ENCODE assay signal across 1 cellular context in the genomic region with DNA sequence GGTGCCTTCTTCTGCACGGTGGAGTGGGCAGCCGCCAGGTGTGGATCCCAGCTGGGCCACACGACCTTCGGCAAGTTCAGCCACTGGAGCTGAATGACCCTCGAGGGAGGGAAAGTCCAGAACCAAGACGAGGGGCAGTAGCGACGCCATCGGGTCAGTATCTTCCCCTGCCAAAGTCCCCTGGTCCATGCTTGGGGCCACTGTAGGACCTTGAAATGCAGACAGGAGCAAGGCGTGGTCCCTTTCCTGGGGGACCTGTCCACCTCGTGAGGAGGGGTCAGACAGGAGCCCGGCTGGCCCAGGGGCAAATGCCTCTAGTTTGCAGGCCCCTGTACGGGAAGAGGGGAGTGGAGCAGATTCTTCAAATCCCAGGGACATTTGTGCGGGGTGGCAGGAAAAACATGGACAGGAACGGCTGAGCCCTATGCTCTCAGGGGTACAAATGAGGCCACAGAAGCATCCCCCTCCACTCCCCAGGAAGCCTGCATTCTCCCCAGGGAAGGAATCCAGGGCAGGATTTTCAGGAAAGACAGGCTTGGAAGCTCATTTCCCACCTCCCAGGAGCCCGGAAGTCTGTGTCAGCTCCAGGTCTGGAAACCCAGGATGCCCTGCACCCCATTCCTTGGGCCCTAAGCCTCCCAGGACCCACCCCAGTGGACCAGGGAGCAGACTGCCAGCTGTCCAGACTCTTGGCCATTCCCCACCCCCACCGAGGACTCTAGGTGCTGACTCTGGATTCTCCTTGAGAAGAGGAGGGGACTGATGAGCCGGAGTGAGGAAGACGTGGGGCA.
TF ChIP-seq lines count a peak whose summit lies in the region.

No MANE protein-coding gene starts in this region.

TF ChIP-seq in WTC11, 78 proteins besides CTCF, POLR2A, EP300 and RAD21 (continued from another document):
- TF ChIP-seq, protein P1, sequence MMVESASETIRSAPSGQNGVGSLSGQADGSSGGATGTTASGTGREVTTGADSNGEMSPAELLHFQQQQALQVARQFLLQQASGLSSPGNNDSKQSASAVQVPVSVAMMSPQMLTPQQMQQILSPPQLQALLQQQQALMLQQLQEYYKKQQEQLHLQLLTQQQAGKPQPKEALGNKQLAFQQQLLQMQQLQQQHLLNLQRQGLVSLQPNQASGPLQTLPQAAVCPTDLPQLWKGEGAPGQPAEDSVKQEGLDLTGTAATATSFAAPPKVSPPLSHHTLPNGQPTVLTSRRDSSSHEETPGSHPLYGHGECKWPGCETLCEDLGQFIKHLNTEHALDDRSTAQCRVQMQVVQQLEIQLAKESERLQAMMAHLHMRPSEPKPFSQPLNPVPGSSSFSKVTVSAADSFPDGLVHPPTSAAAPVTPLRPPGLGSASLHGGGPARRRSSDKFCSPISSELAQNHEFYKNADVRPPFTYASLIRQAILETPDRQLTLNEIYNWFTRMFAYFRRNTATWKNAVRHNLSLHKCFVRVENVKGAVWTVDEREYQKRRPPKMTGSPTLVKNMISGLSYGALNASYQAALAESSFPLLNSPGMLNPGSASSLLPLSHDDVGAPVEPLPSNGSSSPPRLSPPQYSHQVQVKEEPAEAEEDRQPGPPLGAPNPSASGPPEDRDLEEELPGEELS (CRISPR knock-in tag; IDR thresholded peaks at IDR 0.05): 0 out of 2 replicates have a peak, but pooled peaks have one; percentile 12
- TF ChIP-seq TEAD1 (CRISPR knock-in tag; IDR thresholded peaks at IDR 0.05) (0 out of 2 replicates have a peak, but pooled peaks have one; percentile 15), ETV6 (CRISPR knock-in tag; IDR thresholded peaks at IDR 0.05) (0 out of 2 replicates have a peak, but pooled peaks have one; percentile 51), SP1 (CRISPR knock-in tag; conservative IDR thresholded peaks at IDR 0.05) (0 out of 2 replicates have a peak, but pooled peaks have one; percentile 16), GTF2I (CRISPR knock-in tag; conservative IDR thresholded peaks at IDR 0.05) (no peak), OVOL2 (CRISPR knock-in tag; IDR thresholded peaks at IDR 0.05; ENCODE audit: borderline replicate concordance) (no peak)
- TF ChIP-seq, protein P2, sequence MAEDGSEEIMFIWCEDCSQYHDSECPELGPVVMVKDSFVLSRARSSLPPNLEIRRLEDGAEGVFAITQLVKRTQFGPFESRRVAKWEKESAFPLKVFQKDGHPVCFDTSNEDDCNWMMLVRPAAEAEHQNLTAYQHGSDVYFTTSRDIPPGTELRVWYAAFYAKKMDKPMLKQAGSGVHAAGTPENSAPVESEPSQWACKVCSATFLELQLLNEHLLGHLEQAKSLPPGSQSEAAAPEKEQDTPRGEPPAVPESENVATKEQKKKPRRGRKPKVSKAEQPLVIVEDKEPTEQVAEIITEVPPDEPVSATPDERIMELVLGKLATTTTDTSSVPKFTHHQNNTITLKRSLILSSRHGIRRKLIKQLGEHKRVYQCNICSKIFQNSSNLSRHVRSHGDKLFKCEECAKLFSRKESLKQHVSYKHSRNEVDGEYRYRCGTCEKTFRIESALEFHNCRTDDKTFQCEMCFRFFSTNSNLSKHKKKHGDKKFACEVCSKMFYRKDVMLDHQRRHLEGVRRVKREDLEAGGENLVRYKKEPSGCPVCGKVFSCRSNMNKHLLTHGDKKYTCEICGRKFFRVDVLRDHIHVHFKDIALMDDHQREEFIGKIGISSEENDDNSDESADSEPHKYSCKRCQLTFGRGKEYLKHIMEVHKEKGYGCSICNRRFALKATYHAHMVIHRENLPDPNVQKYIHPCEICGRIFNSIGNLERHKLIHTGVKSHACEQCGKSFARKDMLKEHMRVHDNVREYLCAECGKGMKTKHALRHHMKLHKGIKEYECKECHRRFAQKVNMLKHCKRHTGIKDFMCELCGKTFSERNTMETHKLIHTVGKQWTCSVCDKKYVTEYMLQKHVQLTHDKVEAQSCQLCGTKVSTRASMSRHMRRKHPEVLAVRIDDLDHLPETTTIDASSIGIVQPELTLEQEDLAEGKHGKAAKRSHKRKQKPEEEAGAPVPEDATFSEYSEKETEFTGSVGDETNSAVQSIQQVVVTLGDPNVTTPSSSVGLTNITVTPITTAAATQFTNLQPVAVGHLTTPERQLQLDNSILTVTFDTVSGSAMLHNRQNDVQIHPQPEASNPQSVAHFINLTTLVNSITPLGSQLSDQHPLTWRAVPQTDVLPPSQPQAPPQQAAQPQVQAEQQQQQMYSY (CRISPR knock-in tag; IDR thresholded peaks at IDR 0.05): peak; percentile 95
